ENCODE assay signal across 14 cellular contexts in genomic region chr12:116535241-116535640, GRCh38. TPM values are rescaled to one million over a fixed set of nuclear protein-coding genes. Genes with fewer than 3 reads are reported as not detected.
DNase-seq lines count a peak whose midpoint lies in the region; ATAC-seq and TF ChIP-seq lines count a peak whose summit lies in the region.
"Had no signal": no experiment of that assay in that cellular context is flagged by ENCODE, and none has a peak within 500 bp of the region (broad histone marks: within the 10 kb centered on the region; RNA-seq: fewer than 3 reads in every experiment).

No MANE protein-coding gene starts in this region.

- H3K4me1 Mint-ChIP-seq in memory B cell: peaks cover 47% of the 10 kb centered on the region

- H3K36me3 Mint-ChIP-seq in memory B cell: no peaks in the 10 kb centered on the region

- H3K27me3 ChIP-seq in HUES48 (ENCODE audit: control insufficient read depth, insufficient read depth, low read length) (no peaks in the 10 kb centered on the region), ascending aorta (no peaks in the 10 kb centered on the region), thoracic aorta (replicated peaks; ENCODE audit: insufficient read depth) (no peaks in the 10 kb centered on the region), smooth muscle cell (ENCODE audit: low read depth) (no peaks in the 10 kb centered on the region)
- H3K27me3 ChIP-seq: BLaER1 treated with 17β-estradiol and CSF1 and Interleukin-3, amounts not matched to agents 10 nM and 100 nM; heart left ventricle had no signal

- DNase-seq in ascending aorta (ENCODE audit: low spot score in 2 of 2) (no peak), memory B cell (ENCODE audit: low spot score in 2 of 2) (no peak), thoracic aorta (ENCODE audit: low spot score) (no peak), smooth muscle cell (lab: John Stamatoyannopoulos, UW; ENCODE audit: unreplicated experiment) (no peak)
- DNase-seq: activated T-cell treated with anti-CD3 and anti-CD28 coated beads, Interleukin-2, amount 50 U/mL, for 72 hours; amniotic stem cell; heart left ventricle; Kasumi-1; kidney glomerular epithelial cell had no signal

- H3K9ac ChIP-seq in HUES48 (ENCODE audit: low read depth, low read length) (no peak overlapping the region), smooth muscle cell (ENCODE audit: low read depth) (no peak overlapping the region)

- peaks cover 4% of the 10 kb centered on the region for H3F3A ChIP-seq in smooth muscle cell (ENCODE audit: low read depth)

- no peaks in the 10 kb centered on the region for H3K9me3 Mint-ChIP-seq in memory B cell

- peak overlapping the region; percentile 97 for H3K4me3 Mint-ChIP-seq in memory B cell

- H3K27ac ChIP-seq in HUES48 (ENCODE audit: low read depth, low read length) (no peak overlapping the region), ascending aorta (peak overlapping the region; percentile 62 to 67), thoracic aorta (peak overlapping the region in 1 of 2 donors; percentile 31), smooth muscle cell (ENCODE audit: low read depth) (no peak overlapping the region)
- H3K27ac ChIP-seq: BLaER1 treated with 17β-estradiol and CSF1 and Interleukin-3, amounts not matched to agents 10 nM and 100 nM had no signal

- H3K4me3 ChIP-seq in HUES48 (ENCODE audit: low read depth, low read length): peak overlapping the region; percentile 88; the same call in 1 of the 2 replicates
- peak overlapping the region; percentile 61 to 84 for H3K4me3 ChIP-seq in ascending aorta
- peak overlapping the region; percentile 78 for H3K4me3 ChIP-seq in thoracic aorta
- H3K4me3 ChIP-seq in smooth muscle cell: no peak overlapping the region

- TF ChIP-seq CTCF in ascending aorta (IDR thresholded peaks at IDR 0.05) (no peak), thoracic aorta (IDR thresholded peaks at IDR 0.05) (no peak), smooth muscle cell (IDR thresholded peaks at IDR 0.05; ENCODE audit: borderline replicate concordance, insufficient read depth, poor library complexity, severe bottlenecking) (no peak)

- H3K27me3 Mint-ChIP-seq in memory B cell: peaks cover under 1% of the 10 kb centered on the region

- WGBS in smooth muscle cell (ENCODE audit: low lambda C conversion rate): 59% methylated on average over 5 of the region's 5 CpGs

- no peak for ATAC-seq in memory B cell (ENCODE audit: low read depth)
- no peak for ATAC-seq in thoracic aorta (ENCODE audit: insufficient number of reproducible peaks, low FRiP score, low read depth)
- ATAC-seq in HG03139 (IDR thresholded peaks at IDR 0.05; ENCODE audit: unreplicated experiment): no peak
- ATAC-seq in GM18873 (IDR thresholded peaks at IDR 0.05; ENCODE audit: low FRiP score, unreplicated experiment): no peak
- ATAC-seq: activated T-cell treated with anti-CD3 and anti-CD28 coated beads, Interleukin-2, amount 50 U/mL, for 72 hours; Right ventricle myocardium inferior had no signal

- no peak overlapping the region for H2AFZ ChIP-seq in smooth muscle cell (ENCODE audit: low read depth)

- no peaks in the 10 kb centered on the region for H3K79me2 ChIP-seq in smooth muscle cell (ENCODE audit: low read depth)

- no peaks in the 10 kb centered on the region for H3K9me3 ChIP-seq in HUES48 (ENCODE audit: control insufficient read depth, insufficient read depth, low read length)
- no peaks in the 10 kb centered on the region for H3K9me3 ChIP-seq in ascending aorta
- H3K9me3 ChIP-seq in thoracic aorta: no peaks in the 10 kb centered on the region
- no peaks in the 10 kb centered on the region for H3K9me3 ChIP-seq in smooth muscle cell (replicated peaks; ENCODE audit: low read depth)
- H3K9me3 ChIP-seq: BLaER1 treated with 17β-estradiol and CSF1 and Interleukin-3, amounts not matched to agents 10 nM and 100 nM; heart left ventricle had no signal

- H3K4me2 ChIP-seq in smooth muscle cell: no peak overlapping the region

- intact Hi-C loops in ascending aorta (cut with DNase I): loop anchor here (2.0 kb wide), 3 partner anchors 64 to 258 kb away; partner anchors contain the start of gene MED13L

- no peak overlapping the region for H3K27ac Mint-ChIP-seq in memory B cell
- H3K27ac Mint-ChIP-seq: activated T-cell treated with anti-CD3 and anti-CD28 coated beads, Interleukin-2, amount 50 U/mL, for 72 hours had no signal

- no peaks in the 10 kb centered on the region for H4K20me1 ChIP-seq in smooth muscle cell (ENCODE audit: low read depth)
- H4K20me1 ChIP-seq: BLaER1 treated with 17β-estradiol and CSF1 and Interleukin-3, amounts not matched to agents 10 nM and 100 nM had no signal

- H3K36me3 ChIP-seq in HUES48 (ENCODE audit: control insufficient read depth, insufficient read depth, low read length) (no peaks in the 10 kb centered on the region), ascending aorta (no peaks in the 10 kb centered on the region), thoracic aorta (no peaks in the 10 kb centered on the region), smooth muscle cell (ENCODE audit: low read depth) (no peaks in the 10 kb centered on the region)
- H3K36me3 ChIP-seq: BLaER1 treated with 17β-estradiol and CSF1 and Interleukin-3, amounts not matched to agents 10 nM and 100 nM; heart left ventricle had no signal

- H3K4me1 ChIP-seq in HUES48 (ENCODE audit: control insufficient read depth, insufficient read depth, low read length): peaks cover 34% of the 10 kb centered on the region
- H3K4me1 ChIP-seq in ascending aorta: peaks cover 3 to 16% of the 10 kb centered on the region in 2 donors
- H3K4me1 ChIP-seq in thoracic aorta (ENCODE audit: control insufficient read depth in 1 of 2, low read depth in 2 of 2): peaks cover 8 to 41% of the 10 kb centered on the region in 2 donors
- peaks cover 24% of the 10 kb centered on the region for H3K4me1 ChIP-seq in smooth muscle cell (ENCODE audit: low read depth)

RNA-seq across cellular contexts. Expression of gene MAP1LC3B2, which starts 23.9 kb away (rescaled TPM):
- total RNA-seq in ascending aorta (not detected), thoracic aorta (1 to 10 TPM in 1 of 2 donors, not detected in 1; 1.5 TPM), smooth muscle cell (0.31 and 2.5 TPM in 2 replicates)
- polyA plus RNA-seq in smooth muscle cell: 3.9 and 4.2 TPM in 2 replicates

Comparison
In these comparisons a context has a peak if more than half of its experiments do, and no peak if none do; other contexts are left out.
1. H3K27ac ChIP-seq: peak in ascending aorta (2 of 2); none in HUES48 (single experiment) and smooth muscle cell (single experiment).